ENCODE assay signal across 8 cellular contexts in the genomic region with DNA sequence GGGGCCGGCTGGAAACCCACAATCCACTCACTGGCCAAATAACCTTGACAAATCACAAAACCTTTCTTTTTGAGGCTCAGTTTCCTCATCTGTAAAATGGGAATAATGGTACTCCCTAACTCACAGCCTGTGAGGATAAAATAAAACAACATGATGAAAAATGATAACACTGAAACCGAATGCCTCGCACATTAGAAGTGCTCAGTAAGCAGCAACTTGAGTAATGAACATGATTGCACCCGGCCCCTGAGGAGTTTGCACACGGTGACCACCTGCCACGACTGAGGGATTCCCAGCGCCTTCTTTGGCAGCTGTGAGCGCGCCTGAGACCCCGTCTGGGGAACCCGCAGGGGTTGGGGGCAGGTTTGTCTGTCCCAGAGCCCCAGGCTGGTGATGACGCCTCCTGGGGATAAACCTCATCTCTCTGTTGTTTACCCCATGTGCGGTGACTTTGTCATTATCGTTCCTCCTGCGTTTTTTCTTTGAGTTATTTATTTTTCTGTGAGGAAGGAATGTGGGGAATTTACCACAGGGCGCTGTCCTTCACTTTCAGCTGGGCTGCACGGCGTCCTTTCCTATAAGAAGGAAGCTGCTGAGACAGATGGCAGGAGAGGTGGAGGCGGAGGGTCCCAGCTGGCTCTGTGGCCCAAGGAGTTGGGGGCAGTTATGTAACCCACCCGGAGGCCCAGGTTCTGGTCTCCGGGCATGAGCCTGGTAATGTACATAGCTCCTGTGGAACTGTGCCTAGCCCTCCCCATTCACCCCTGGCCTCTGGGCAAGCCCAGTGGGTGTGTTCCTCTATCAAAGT. TPM values are rescaled to one million over a fixed set of nuclear protein-coding genes. Genes with fewer than 3 reads are reported as not detected.
DNase-seq lines count a peak whose midpoint lies in the region; ATAC-seq and TF ChIP-seq lines count a peak whose summit lies in the region.

No MANE protein-coding gene starts in this region.

- 0 out of 2 replicates have a peak, but pooled peaks cover 6% of the 10 kb centered on the region for H3K79me2 ChIP-seq in SK-N-SH (ENCODE audit: insufficient read depth)

- DNase-seq in GM03348 (ENCODE audit: low spot score) (peak; percentile 87), SK-N-SH (no peak), fibroblast of the conjunctiva (ENCODE audit: low read depth) (peak; percentile 22), skeletal muscle cell (ENCODE audit: low read depth) (peak; percentile 54), germinal center (ENCODE audit: low spot score) (no peak), DMS153 (lab: John Stamatoyannopoulos, UW) (no peak)

- H3K9me3 ChIP-seq in SK-N-SH = no peaks in the 10 kb centered on the region

- H3F3A ChIP-seq in SK-N-SH (replicated peaks; ENCODE audit: insufficient read depth) = peaks cover 46% of the 10 kb centered on the region

- H3K4me1 ChIP-seq in SK-N-SH (ENCODE audit: control insufficient read depth in 1 of 2, insufficient read depth in 2 of 2, low read depth in 1 of 2, low read length in 1 of 2) = peaks cover 54 to 65% of the 10 kb centered on the region in 2 experiments

- CTCF ChIA-PET in SK-N-SH (lab: Yijun Ruan, JAX) = interaction anchor here (1.2 to 3.1 kb wide), 4 partner anchors 11 to 76 kb away, joined by 7 to 8 read pairs (median 7); no protein-coding TSS in a partner anchor

- POLR2A ChIA-PET in SK-N-SH (lab: Yijun Ruan, JAX) = no interaction called here

- H3K27me3 ChIP-seq in SK-N-SH (ENCODE audit: insufficient read depth) = no peaks in the 10 kb centered on the region

- H3K9me2 ChIP-seq in SK-N-SH = no peaks in the 10 kb centered on the region

- no peak overlapping the region for H2AFZ ChIP-seq in SK-N-SH (ENCODE audit: low read depth)

- peak overlapping the region; percentile 57 for H3K4me2 ChIP-seq in SK-N-SH

- H3K9ac ChIP-seq in SK-N-SH = no peak overlapping the region

- 38% methylated on average over 15 of the region's 21 CpGs for WGBS in SK-N-SH (ENCODE audit: low lambda C conversion rate)

- no peaks in the 10 kb centered on the region for H3K36me3 ChIP-seq in SK-N-SH (replicated peaks in 1 of 2; ENCODE audit: control insufficient read depth in 1 of 2, insufficient read depth in 2 of 2, low read length in 1 of 2)

- peak in 1 of 2 experiments; percentile 61; a peak in 1 of 4 replicates for TF ChIP-seq EP300 in SK-N-SH (IDR thresholded peaks at IDR 0.05; ENCODE audit: borderline replicate concordance in 1 of 2, low read depth in 1 of 2, low read length in 1 of 2)

- no peaks in the 10 kb centered on the region for H4K20me1 ChIP-seq in SK-N-SH (ENCODE audit: insufficient read depth)

- H3K4me3 ChIP-seq in SK-N-SH (ENCODE audit: low read depth in 2 of 2, low read length in 1 of 2) (no peak overlapping the region), skeletal muscle cell (ENCODE audit: low read depth, low read length) (no peak overlapping the region)

- no peak for TF ChIP-seq CTCF in SK-N-SH (IDR thresholded peaks at IDR 0.05)

- H3K27ac ChIP-seq in SK-N-SH (ENCODE audit: low read depth in 2 of 2, low read length in 1 of 2) = peak overlapping the region; percentile 68 to 94

- TF ChIP-seq RAD21 in SK-N-SH (IDR thresholded peaks at IDR 0.05; ENCODE audit: low read length) = no peak

- no peak for ATAC-seq in esophagus mucosa
- ATAC-seq in GM18861 (IDR thresholded peaks at IDR 0.05; ENCODE audit: unreplicated experiment) = no peak

TF ChIP-seq in SK-N-SH, 30 proteins besides CTCF, POLR2A, EP300 and RAD21 (continues in another document):
- TF ChIP-seq NFIC (IDR thresholded peaks at IDR 0.05; ENCODE audit: borderline replicate concordance) = peak; percentile 53
- TF ChIP-seq POLR2AphosphoS5 (IDR thresholded peaks at IDR 0.05; ENCODE audit: low read depth, low read length) = peak; percentile 30; the same call in 1 of the 2 replicates
- TF ChIP-seq SIN3A (IDR thresholded peaks at IDR 0.05; ENCODE audit: borderline replicate concordance, low read depth, low read length) = peak; percentile 88; the same call in 1 of the 2 replicates
- TF ChIP-seq, protein P1, sequence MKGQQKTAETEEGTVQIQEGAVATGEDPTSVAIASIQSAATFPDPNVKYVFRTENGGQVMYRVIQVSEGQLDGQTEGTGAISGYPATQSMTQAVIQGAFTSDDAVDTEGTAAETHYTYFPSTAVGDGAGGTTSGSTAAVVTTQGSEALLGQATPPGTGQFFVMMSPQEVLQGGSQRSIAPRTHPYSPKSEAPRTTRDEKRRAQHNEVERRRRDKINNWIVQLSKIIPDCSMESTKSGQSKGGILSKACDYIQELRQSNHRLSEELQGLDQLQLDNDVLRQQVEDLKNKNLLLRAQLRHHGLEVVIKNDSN (IDR thresholded peaks at IDR 0.05; ENCODE audit: borderline replicate concordance, low read depth) = 0 out of 2 replicates have a peak, but pooled peaks have one; percentile 10
- TF ChIP-seq YY1 (IDR thresholded peaks at IDR 0.05; ENCODE audit: low read depth) = no peak
- TF ChIP-seq JUND (IDR thresholded peaks at IDR 0.05) = peak; percentile 55; the same call in 1 of the 2 replicates
- TF ChIP-seq RCOR1 (IDR thresholded peaks at IDR 0.05; ENCODE audit: low read length) = no peak
- no peak for TF ChIP-seq ELF1 (IDR thresholded peaks at IDR 0.05)
- TF ChIP-seq, protein P2, sequence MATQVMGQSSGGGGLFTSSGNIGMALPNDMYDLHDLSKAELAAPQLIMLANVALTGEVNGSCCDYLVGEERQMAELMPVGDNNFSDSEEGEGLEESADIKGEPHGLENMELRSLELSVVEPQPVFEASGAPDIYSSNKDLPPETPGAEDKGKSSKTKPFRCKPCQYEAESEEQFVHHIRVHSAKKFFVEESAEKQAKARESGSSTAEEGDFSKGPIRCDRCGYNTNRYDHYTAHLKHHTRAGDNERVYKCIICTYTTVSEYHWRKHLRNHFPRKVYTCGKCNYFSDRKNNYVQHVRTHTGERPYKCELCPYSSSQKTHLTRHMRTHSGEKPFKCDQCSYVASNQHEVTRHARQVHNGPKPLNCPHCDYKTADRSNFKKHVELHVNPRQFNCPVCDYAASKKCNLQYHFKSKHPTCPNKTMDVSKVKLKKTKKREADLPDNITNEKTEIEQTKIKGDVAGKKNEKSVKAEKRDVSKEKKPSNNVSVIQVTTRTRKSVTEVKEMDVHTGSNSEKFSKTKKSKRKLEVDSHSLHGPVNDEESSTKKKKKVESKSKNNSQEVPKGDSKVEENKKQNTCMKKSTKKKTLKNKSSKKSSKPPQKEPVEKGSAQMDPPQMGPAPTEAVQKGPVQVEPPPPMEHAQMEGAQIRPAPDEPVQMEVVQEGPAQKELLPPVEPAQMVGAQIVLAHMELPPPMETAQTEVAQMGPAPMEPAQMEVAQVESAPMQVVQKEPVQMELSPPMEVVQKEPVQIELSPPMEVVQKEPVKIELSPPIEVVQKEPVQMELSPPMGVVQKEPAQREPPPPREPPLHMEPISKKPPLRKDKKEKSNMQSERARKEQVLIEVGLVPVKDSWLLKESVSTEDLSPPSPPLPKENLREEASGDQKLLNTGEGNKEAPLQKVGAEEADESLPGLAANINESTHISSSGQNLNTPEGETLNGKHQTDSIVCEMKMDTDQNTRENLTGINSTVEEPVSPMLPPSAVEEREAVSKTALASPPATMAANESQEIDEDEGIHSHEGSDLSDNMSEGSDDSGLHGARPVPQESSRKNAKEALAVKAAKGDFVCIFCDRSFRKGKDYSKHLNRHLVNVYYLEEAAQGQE (IDR thresholded peaks at IDR 0.05; ENCODE audit: low read depth, low read length) = peak; percentile 94
- no peak for TF ChIP-seq MXI1 (IDR thresholded peaks at IDR 0.05; ENCODE audit: low read depth, low read length)
- TF ChIP-seq, protein P3, sequence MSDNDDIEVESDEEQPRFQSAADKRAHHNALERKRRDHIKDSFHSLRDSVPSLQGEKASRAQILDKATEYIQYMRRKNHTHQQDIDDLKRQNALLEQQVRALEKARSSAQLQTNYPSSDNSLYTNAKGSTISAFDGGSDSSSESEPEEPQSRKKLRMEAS (IDR thresholded peaks at IDR 0.05; ENCODE audit: low read depth) = peak; percentile 72
- TF ChIP-seq TEAD4 (IDR thresholded peaks at IDR 0.05; ENCODE audit: borderline replicate concordance, insufficient read depth) = peak; percentile 95
- TF ChIP-seq SMC3 (IDR thresholded peaks at IDR 0.05; ENCODE audit: low read depth, low read length) = no peak
- no peak for TF ChIP-seq CHD2 (IDR thresholded peaks at IDR 0.05; ENCODE audit: low read length, partially characterized antibody)
- TF ChIP-seq, protein P4, sequence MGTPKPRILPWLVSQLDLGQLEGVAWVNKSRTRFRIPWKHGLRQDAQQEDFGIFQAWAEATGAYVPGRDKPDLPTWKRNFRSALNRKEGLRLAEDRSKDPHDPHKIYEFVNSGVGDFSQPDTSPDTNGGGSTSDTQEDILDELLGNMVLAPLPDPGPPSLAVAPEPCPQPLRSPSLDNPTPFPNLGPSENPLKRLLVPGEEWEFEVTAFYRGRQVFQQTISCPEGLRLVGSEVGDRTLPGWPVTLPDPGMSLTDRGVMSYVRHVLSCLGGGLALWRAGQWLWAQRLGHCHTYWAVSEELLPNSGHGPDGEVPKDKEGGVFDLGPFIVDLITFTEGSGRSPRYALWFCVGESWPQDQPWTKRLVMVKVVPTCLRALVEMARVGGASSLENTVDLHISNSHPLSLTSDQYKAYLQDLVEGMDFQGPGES (IDR thresholded peaks at IDR 0.05; ENCODE audit: low read depth, low read length) = no peak
- TF ChIP-seq, protein P5, sequence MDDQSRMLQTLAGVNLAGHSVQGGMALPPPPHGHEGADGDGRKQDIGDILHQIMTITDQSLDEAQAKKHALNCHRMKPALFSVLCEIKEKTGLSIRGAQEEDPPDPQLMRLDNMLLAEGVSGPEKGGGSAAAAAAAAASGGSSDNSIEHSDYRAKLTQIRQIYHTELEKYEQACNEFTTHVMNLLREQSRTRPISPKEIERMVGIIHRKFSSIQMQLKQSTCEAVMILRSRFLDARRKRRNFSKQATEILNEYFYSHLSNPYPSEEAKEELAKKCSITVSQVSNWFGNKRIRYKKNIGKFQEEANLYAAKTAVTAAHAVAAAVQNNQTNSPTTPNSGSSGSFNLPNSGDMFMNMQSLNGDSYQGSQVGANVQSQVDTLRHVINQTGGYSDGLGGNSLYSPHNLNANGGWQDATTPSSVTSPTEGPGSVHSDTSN (IDR thresholded peaks at IDR 0.05) = peak; percentile 87
- TF ChIP-seq FOXM1 (IDR thresholded peaks at IDR 0.05; ENCODE audit: low read depth) = 0 out of 2 replicates have a peak, but pooled peaks have one; percentile 56

RNA-seq across cellular contexts. Expression of a gene that starts 3.0 kb away (rescaled TPM):
- polyA plus RNA-seq in SK-N-SH (2012; rRNA removed) = 3.0 and 5.1 TPM in 2 replicates
- 3.3 and 4.5 TPM in 2 replicates for polyA plus RNA-seq in SK-N-SH (2012; cell fraction: cytosol; rRNA removed)
- 9.8 and 14.0 TPM in 2 replicates for polyA plus RNA-seq in SK-N-SH (2012; cell fraction: nucleus; rRNA removed)
- 7.8 TPM for total RNA-seq in esophagus mucosa

RNA-seq across cellular contexts. Expression of a gene that starts 23.6 kb away (rescaled TPM):
- polyA plus RNA-seq in SK-N-SH (2012; rRNA removed) = 0.26 and 0.41 TPM in 2 replicates
- 0.31 and 0.35 TPM in 2 replicates for polyA plus RNA-seq in SK-N-SH (2012; cell fraction: cytosol; rRNA removed)
- polyA plus RNA-seq in SK-N-SH (2012; cell fraction: nucleus; rRNA removed) = 0.48 and 0.67 TPM in 2 replicates
- total RNA-seq in esophagus mucosa = not detected

Comparison
In these comparisons a context has a peak if more than half of its experiments do, and no peak if none do; other contexts are left out.
1. DNase-seq: peak in GM03348 (single experiment), fibroblast of the conjunctiva (single experiment) and skeletal muscle cell (single experiment); none in SK-N-SH (single experiment), germinal center (single experiment) and DMS153 (single experiment).